9 cellular contexts compared by ENCODE assay signal in genomic region chr11:62370743-62371440, GRCh38. TPM values are rescaled to one million over a fixed set of nuclear protein-coding genes. Genes with fewer than 3 reads are reported as not detected.
DNase-seq lines count a peak whose midpoint lies in the region; TF ChIP-seq lines count a peak whose summit lies in the region.
"Had no signal": no experiment of that assay in that cellular context is flagged by ENCODE, and none has a peak within 500 bp of the region (broad histone marks: within the 10 kb centered on the region; RNA-seq: fewer than 3 reads in every experiment).

No MANE protein-coding gene starts in this region.

- no peaks in the 10 kb centered on the region for H3K27me3 Mint-ChIP-seq in activated naive CD8-positive, alpha-beta T cell treated with anti-CD3 and anti-CD28 coated beads for 36 hours
- no peaks in the 10 kb centered on the region for H3K27me3 Mint-ChIP-seq in progenitor cell of endocrine pancreas

- H3K27ac Mint-ChIP-seq in activated naive CD8-positive, alpha-beta T cell treated with anti-CD3 and anti-CD28 coated beads for 36 hours = peak overlapping the region; percentile 91
- H3K27ac Mint-ChIP-seq in progenitor cell of endocrine pancreas = peak overlapping the region; percentile 74

- H3K4me1 Mint-ChIP-seq in activated naive CD8-positive, alpha-beta T cell treated with anti-CD3 and anti-CD28 coated beads for 36 hours = peaks cover 19% of the 10 kb centered on the region
- peaks cover 20% of the 10 kb centered on the region for H3K4me1 Mint-ChIP-seq in progenitor cell of endocrine pancreas (ENCODE audit: low read depth)

- H3K27ac ChIP-seq in C4-2B (0 out of 2 replicates have a peak overlapping the region, but pooled peaks have one; percentile 1), substantia nigra (ENCODE audit: low read depth, low read length, poor library complexity, severe bottlenecking) (no peak overlapping the region)

- DNase-seq in T-helper 9 cell = peak; percentile 36
- peak; percentile 72 for DNase-seq in activated naive CD8-positive, alpha-beta T cell treated with anti-CD3 and anti-CD28 coated beads for 36 hours
- no peak for DNase-seq in progenitor cell of endocrine pancreas (ENCODE audit: low spot score, unreplicated experiment)
- DNase-seq in COLO829 (ENCODE audit: low spot score) = no peak
- DNase-seq in substantia nigra (lab: John Stamatoyannopoulos, UW) = no peak
- no peak for DNase-seq in NCI-H226
- DNase-seq in NCI-H748 (lab: John Stamatoyannopoulos, UW; ENCODE audit: unreplicated experiment) = no peak
- DNase-seq: SHP77 treated with DMSO at 0.1 percent for 48 hours had no signal

- TF ChIP-seq CTCF in C4-2B (conservative IDR thresholded peaks at IDR 0.05) = no peak
- no peak for TF ChIP-seq CTCF in progenitor cell of endocrine pancreas (IDR thresholded peaks at IDR 0.05; ENCODE audit: unreplicated experiment)

- peak overlapping the region; percentile 71 for H3K4me3 Mint-ChIP-seq in activated naive CD8-positive, alpha-beta T cell treated with anti-CD3 and anti-CD28 coated beads for 36 hours
- no peak overlapping the region for H3K4me3 Mint-ChIP-seq in progenitor cell of endocrine pancreas (ENCODE audit: low read depth)

- H3K9me3 Mint-ChIP-seq in activated naive CD8-positive, alpha-beta T cell treated with anti-CD3 and anti-CD28 coated beads for 36 hours = no peaks in the 10 kb centered on the region
- H3K9me3 Mint-ChIP-seq in progenitor cell of endocrine pancreas (ENCODE audit: low read depth) = peaks cover 12% of the 10 kb centered on the region

- peaks cover 2% of the 10 kb centered on the region for H3K36me3 Mint-ChIP-seq in activated naive CD8-positive, alpha-beta T cell treated with anti-CD3 and anti-CD28 coated beads for 36 hours
- H3K36me3 Mint-ChIP-seq in progenitor cell of endocrine pancreas (ENCODE audit: insufficient read depth) = peaks cover 28% of the 10 kb centered on the region

RNA-seq across cellular contexts. Expression of gene ASRGL1, which starts 33.6 kb away (rescaled TPM):
- total RNA-seq in activated naive CD8-positive, alpha-beta T cell treated with anti-CD3 and anti-CD28 coated beads for 36 hours = 10 to 100 TPM; 11.1 to 11.9 TPM
- 41.6 and 45.2 TPM in 2 replicates for total RNA-seq in progenitor cell of endocrine pancreas

RNA-seq across cellular contexts. Expression of gene SCGB1A1, which starts 47.9 kb away (rescaled TPM):
- not detected for total RNA-seq in activated naive CD8-positive, alpha-beta T cell treated with anti-CD3 and anti-CD28 coated beads for 36 hours
- 1.9 and 3.1 TPM in 2 replicates for total RNA-seq in progenitor cell of endocrine pancreas

Comparison
In these comparisons a context has a peak if more than half of its experiments do, and no peak if none do; other contexts are left out.
1. DNase-seq: peak in T-helper 9 cell (single experiment) and activated naive CD8-positive, alpha-beta T cell treated with anti-CD3 and anti-CD28 coated beads for 36 hours (single experiment); none in progenitor cell of endocrine pancreas (single experiment), COLO829 (single experiment), substantia nigra (0 of 49), NCI-H226 (single experiment) and NCI-H748 (single experiment).